13 cellular contexts compared by ENCODE assay signal in genomic region chr19:58330458-58330857, GRCh38. TPM values are rescaled to one million over a fixed set of nuclear protein-coding genes. Genes with fewer than 3 reads are reported as not detected.
DNase-seq lines count a peak whose midpoint lies in the region; ATAC-seq and TF ChIP-seq lines count a peak whose summit lies in the region.
"Had no signal": no experiment of that assay in that cellular context is flagged by ENCODE, and none has a peak within 500 bp of the region (broad histone marks: within the 10 kb centered on the region; RNA-seq: fewer than 3 reads in every experiment).

No MANE protein-coding gene starts in this region.

- intact Hi-C loops in activated T-helper 1 cell treated with anti-CD3 and anti-CD28 coated beads, Interleukin-12 subunit alpha, Interleukin-12 subunit beta, Interleukin-2, Interleukin-4 antibody, amounts not matched to agents 30 ng/mL and 10 ng/mL and 1 ng/mL, durations not matched to agents 14 hours and 24 hours and 36 hours (cut with micrococcal nuclease) = no loop called here

- H3K4me1 ChIP-seq in RWPE2 (ENCODE audit: insufficient read depth, poor library complexity, severe bottlenecking) = no peaks in the 10 kb centered on the region

- H3K4me1 Mint-ChIP-seq in type B pancreatic cell (ENCODE audit: unreplicated experiment) = peaks cover 11% of the 10 kb centered on the region
- peaks cover 9% of the 10 kb centered on the region for H3K4me1 Mint-ChIP-seq in activated T-helper 1 cell treated with anti-CD3 and anti-CD28 coated beads, Interleukin-12 subunit alpha, Interleukin-12 subunit beta, Interleukin-2, Interleukin-4 antibody, amounts not matched to agents 30 ng/mL and 10 ng/mL and 1 ng/mL, durations not matched to agents 14 hours and 24 hours and 36 hours (ENCODE audit: low read depth)

- DNase-seq in DMS 273 treated with DMSO at 0.1 percent for 48 hours (lab: John Stamatoyannopoulos, UW) (peak; percentile 6), RWPE2 (ENCODE audit: low spot score) (no peak), fibroblast of gingiva (ENCODE audit: low read depth) (peak; percentile 52), myocyte (ENCODE audit: low read depth) (peak; percentile 97), type B pancreatic cell (ENCODE audit: extremely low spot score, unreplicated experiment) (no peak)
- DNase-seq in activated T-helper 1 cell treated with anti-CD3 and anti-CD28 coated beads, Interleukin-12 subunit alpha, Interleukin-12 subunit beta, Interleukin-2, Interleukin-4 antibody, amounts not matched to agents 30 ng/mL and 10 ng/mL and 1 ng/mL, durations not matched to agents 14 hours and 24 hours and 36 hours (ENCODE audit: low spot score) = no peak
- DNase-seq: activated T-cell treated with anti-CD3 and anti-CD28 coated beads, Interleukin-2, amount 50 U/mL, for 1 hour; left lung; NCI-H446 treated with DMSO at 0.1 percent for 48 hours had no signal

- H3K4me3 ChIP-seq in RWPE2 (ENCODE audit: severe bottlenecking) = no peak overlapping the region
- H3K4me3 ChIP-seq: BLaER1 treated with 17β-estradiol and CSF1 and Interleukin-3, amounts not matched to agents 10 nM and 100 nM; left lung had no signal

- no peaks in the 10 kb centered on the region for H3K27me3 ChIP-seq in RWPE2 (ENCODE audit: insufficient read depth, poor library complexity, severe bottlenecking)
- H3K27me3 ChIP-seq: BLaER1 treated with 17β-estradiol and CSF1 and Interleukin-3, amounts not matched to agents 10 nM and 100 nM; left lung had no signal

- H3K27ac Mint-ChIP-seq in type B pancreatic cell = no peak overlapping the region
- no peak overlapping the region for H3K27ac Mint-ChIP-seq in activated T-helper 1 cell treated with anti-CD3 and anti-CD28 coated beads, Interleukin-12 subunit alpha, Interleukin-12 subunit beta, Interleukin-2, Interleukin-4 antibody, amounts not matched to agents 30 ng/mL and 10 ng/mL and 1 ng/mL, durations not matched to agents 14 hours and 24 hours and 36 hours
- H3K27ac Mint-ChIP-seq: dendritic cell treated with granulocyte-macrophage colony-stimulating factor and Interleukin-4, amounts not matched to agents 40 ng/mL and 50 ng/mL, for 4 days had no signal

- H3K36me3 Mint-ChIP-seq in type B pancreatic cell = no peaks in the 10 kb centered on the region
- peaks cover 9% of the 10 kb centered on the region for H3K36me3 Mint-ChIP-seq in activated T-helper 1 cell treated with anti-CD3 and anti-CD28 coated beads, Interleukin-12 subunit alpha, Interleukin-12 subunit beta, Interleukin-2, Interleukin-4 antibody, amounts not matched to agents 30 ng/mL and 10 ng/mL and 1 ng/mL, durations not matched to agents 14 hours and 24 hours and 36 hours (ENCODE audit: low read depth)

- no peaks in the 10 kb centered on the region for H3K9me3 ChIP-seq in RWPE2 (ENCODE audit: severe bottlenecking)
- H3K9me3 ChIP-seq: BLaER1 treated with 17β-estradiol and CSF1 and Interleukin-3, amounts not matched to agents 10 nM and 100 nM; left lung had no signal

- H3K27ac ChIP-seq in RWPE2 (ENCODE audit: poor library complexity, severe bottlenecking) = no peak overlapping the region
- H3K27ac ChIP-seq: BLaER1 treated with 17β-estradiol and CSF1 and Interleukin-3, amounts not matched to agents 10 nM and 100 nM; left lung had no signal

- H3K36me3 ChIP-seq in RWPE2 (ENCODE audit: low read depth) = no peaks in the 10 kb centered on the region

- H3K27me3 Mint-ChIP-seq in type B pancreatic cell = no peaks in the 10 kb centered on the region
- H3K27me3 Mint-ChIP-seq in activated T-helper 1 cell treated with anti-CD3 and anti-CD28 coated beads, Interleukin-12 subunit alpha, Interleukin-12 subunit beta, Interleukin-2, Interleukin-4 antibody, amounts not matched to agents 30 ng/mL and 10 ng/mL and 1 ng/mL, durations not matched to agents 14 hours and 24 hours and 36 hours (ENCODE audit: insufficient read depth) = no peaks in the 10 kb centered on the region
- H3K27me3 Mint-ChIP-seq: dendritic cell treated with granulocyte-macrophage colony-stimulating factor and Interleukin-4, amounts not matched to agents 40 ng/mL and 50 ng/mL, for 4 days had no signal

- TF ChIP-seq CTCF in RWPE2 (IDR thresholded peaks at IDR 0.05; ENCODE audit: poor library complexity, severe bottlenecking) (no peak), type B pancreatic cell (conservative IDR thresholded peaks at IDR 0.05) (no peak)

- ATAC-seq in RWPE2 (ENCODE audit: low read depth) (peak; percentile 35; the same call in 2 of the 3 replicates), GM19455 (IDR thresholded peaks at IDR 0.05; ENCODE audit: unreplicated experiment) (no peak), GM18861 (IDR thresholded peaks at IDR 0.05; ENCODE audit: unreplicated experiment) (no peak)
- ATAC-seq: left lung had no signal

- H3K9me3 Mint-ChIP-seq in type B pancreatic cell = no peaks in the 10 kb centered on the region
- no peaks in the 10 kb centered on the region for H3K9me3 Mint-ChIP-seq in activated T-helper 1 cell treated with anti-CD3 and anti-CD28 coated beads, Interleukin-12 subunit alpha, Interleukin-12 subunit beta, Interleukin-2, Interleukin-4 antibody, amounts not matched to agents 30 ng/mL and 10 ng/mL and 1 ng/mL, durations not matched to agents 14 hours and 24 hours and 36 hours
- H3K9me3 Mint-ChIP-seq: dendritic cell treated with granulocyte-macrophage colony-stimulating factor and Interleukin-4, amounts not matched to agents 40 ng/mL and 50 ng/mL, for 4 days had no signal

- H3K4me3 Mint-ChIP-seq in type B pancreatic cell = no peak overlapping the region
- H3K4me3 Mint-ChIP-seq in activated T-helper 1 cell treated with anti-CD3 and anti-CD28 coated beads, Interleukin-12 subunit alpha, Interleukin-12 subunit beta, Interleukin-2, Interleukin-4 antibody, amounts not matched to agents 30 ng/mL and 10 ng/mL and 1 ng/mL, durations not matched to agents 14 hours and 24 hours and 36 hours = no peak overlapping the region
- H3K4me3 Mint-ChIP-seq: dendritic cell treated with granulocyte-macrophage colony-stimulating factor and Interleukin-4, amounts not matched to agents 40 ng/mL and 50 ng/mL, for 4 days had no signal

RNA-seq across cellular contexts. Expression of gene ZSCAN22, which starts 3.7 kb away (rescaled TPM):
- total RNA-seq in myocyte (2.8 and 3.5 TPM in 2 replicates), type B pancreatic cell (ENCODE audit: low replicate concordance) (4.2 and 5.4 TPM in 2 replicates)
- polyA plus RNA-seq in myocyte (2012) = 2.9 TPM
- 4.7 and 4.8 TPM in 2 replicates for total RNA-seq in activated T-helper 1 cell treated with anti-CD3 and anti-CD28 coated beads, Interleukin-12 subunit alpha, Interleukin-12 subunit beta, Interleukin-2, Interleukin-4 antibody, amounts not matched to agents 30 ng/mL and 10 ng/mL and 1 ng/mL, durations not matched to agents 14 hours and 24 hours and 36 hours

RNA-seq across cellular contexts. Expression of gene A1BG, which starts 22.8 kb away (rescaled TPM):
- total RNA-seq in myocyte (31.5 and 49.6 TPM in 2 replicates), type B pancreatic cell (ENCODE audit: low replicate concordance) (5.1 and 11.7 TPM in 2 replicates)
- 46.8 TPM for polyA plus RNA-seq in myocyte (2012)
- total RNA-seq in activated T-helper 1 cell treated with anti-CD3 and anti-CD28 coated beads, Interleukin-12 subunit alpha, Interleukin-12 subunit beta, Interleukin-2, Interleukin-4 antibody, amounts not matched to agents 30 ng/mL and 10 ng/mL and 1 ng/mL, durations not matched to agents 14 hours and 24 hours and 36 hours = 7.1 and 7.7 TPM in 2 replicates

RNA-seq across cellular contexts. Expression of gene ERVK3-1, which starts 25.3 kb away (rescaled TPM):
- total RNA-seq in myocyte (33.9 and 54.9 TPM in 2 replicates), type B pancreatic cell (ENCODE audit: low replicate concordance) (35.2 and 36.8 TPM in 2 replicates)
- polyA plus RNA-seq in myocyte (2012) = 49.3 TPM
- total RNA-seq in activated T-helper 1 cell treated with anti-CD3 and anti-CD28 coated beads, Interleukin-12 subunit alpha, Interleukin-12 subunit beta, Interleukin-2, Interleukin-4 antibody, amounts not matched to agents 30 ng/mL and 10 ng/mL and 1 ng/mL, durations not matched to agents 14 hours and 24 hours and 36 hours = 87.1 and 96.7 TPM in 2 replicates

RNA-seq across cellular contexts. Expression of gene ZNF497, which starts 32.1 kb away (rescaled TPM):
- 1.5 and 1.7 TPM in 2 replicates for total RNA-seq in myocyte
- 2.9 TPM for polyA plus RNA-seq in myocyte (2012)
- 4.1 and 8.1 TPM in 2 replicates for total RNA-seq in type B pancreatic cell (ENCODE audit: low replicate concordance)
- total RNA-seq in activated T-helper 1 cell treated with anti-CD3 and anti-CD28 coated beads, Interleukin-12 subunit alpha, Interleukin-12 subunit beta, Interleukin-2, Interleukin-4 antibody, amounts not matched to agents 30 ng/mL and 10 ng/mL and 1 ng/mL, durations not matched to agents 14 hours and 24 hours and 36 hours = 0.76 and 0.93 TPM in 2 replicates

RNA-seq across cellular contexts. Expression of gene ZNF837, which starts 50.4 kb away (rescaled TPM):
- total RNA-seq in myocyte (5.5 and 5.8 TPM in 2 replicates), type B pancreatic cell (ENCODE audit: low replicate concordance) (2.8 and 3.8 TPM in 2 replicates)
- polyA plus RNA-seq in myocyte (2012) = 2.3 TPM
- 0.86 and 1.4 TPM in 2 replicates for total RNA-seq in activated T-helper 1 cell treated with anti-CD3 and anti-CD28 coated beads, Interleukin-12 subunit alpha, Interleukin-12 subunit beta, Interleukin-2, Interleukin-4 antibody, amounts not matched to agents 30 ng/mL and 10 ng/mL and 1 ng/mL, durations not matched to agents 14 hours and 24 hours and 36 hours

Comparison
In these comparisons a context has a peak if more than half of its experiments do, and no peak if none do; other contexts are left out.
1. DNase-seq: peak in DMS 273 treated with DMSO at 0.1 percent for 48 hours (single experiment), fibroblast of gingiva (single experiment) and myocyte (single experiment); none in RWPE2 (single experiment), type B pancreatic cell (single experiment) and activated T-helper 1 cell treated with anti-CD3 and anti-CD28 coated beads, Interleukin-12 subunit alpha, Interleukin-12 subunit beta, Interleukin-2, Interleukin-4 antibody, amounts not matched to agents 30 ng/mL and 10 ng/mL and 1 ng/mL, durations not matched to agents 14 hours and 24 hours and 36 hours (single experiment).